3 cellular contexts compared by ENCODE assay signal in the genomic region with DNA sequence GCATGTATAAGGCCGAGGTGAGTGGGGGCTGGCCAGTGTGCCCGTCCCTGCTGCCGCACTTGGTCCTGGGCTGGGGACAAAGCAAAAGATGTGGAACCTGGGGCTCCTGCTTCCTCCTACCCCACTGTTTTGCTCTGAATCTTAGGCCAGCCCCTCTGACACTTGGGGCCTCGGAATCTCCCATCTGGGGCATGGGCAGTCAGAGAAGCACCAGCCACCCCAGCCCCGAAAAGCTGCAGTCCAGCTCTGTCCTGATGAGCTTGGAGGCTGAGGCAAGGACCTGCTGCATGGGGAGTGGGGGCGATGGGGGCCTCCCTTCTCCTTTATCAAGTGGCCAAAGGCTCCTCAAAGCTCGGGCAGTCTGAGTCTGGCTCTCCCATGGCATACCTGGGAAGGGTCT.
A peak's percentile ranks its signal among the peaks of the same experiment; 100 is the strongest.
TF ChIP-seq lines count a peak whose summit lies in the region.

No MANE protein-coding gene starts in this region.

TF ChIP-seq in A549, 52 proteins besides CTCF, POLR2A, EP300 and RAD21:
- TF ChIP-seq, protein P1, sequence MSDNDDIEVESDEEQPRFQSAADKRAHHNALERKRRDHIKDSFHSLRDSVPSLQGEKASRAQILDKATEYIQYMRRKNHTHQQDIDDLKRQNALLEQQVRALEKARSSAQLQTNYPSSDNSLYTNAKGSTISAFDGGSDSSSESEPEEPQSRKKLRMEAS (IDR thresholded peaks at IDR 0.05), result 0 out of 2 replicates have a peak, but pooled peaks have one; percentile 1
- TF ChIP-seq ZNF302 (CRISPR knock-in tag; IDR thresholded peaks at IDR 0.05), result no peak
TF ChIP-seq in A549: peak in this region for 1.

TF ChIP-seq in endothelial cell of umbilical vein, 7 proteins besides CTCF, POLR2A, EP300 and RAD21:
- TF ChIP-seq FOS (IDR thresholded peaks at IDR 0.05; ENCODE audit: borderline replicate concordance, insufficient read depth, low read length), result no peak
- TF ChIP-seq, protein P1 (IDR thresholded peaks at IDR 0.05; ENCODE audit: insufficient read depth, insufficient read length), result no peak
- no peak for TF ChIP-seq MYC (IDR thresholded peaks at IDR 0.05; ENCODE audit: low read depth, low read length)
- no peak for TF ChIP-seq GATA2 (IDR thresholded peaks at IDR 0.05; ENCODE audit: insufficient read depth, insufficient read length, low read depth, low read length)
- TF ChIP-seq POLR2AphosphoS5 (IDR thresholded peaks at IDR 0.05; ENCODE audit: insufficient read depth, low read depth, low read length), result peak; percentile 22
- TF ChIP-seq JUN (IDR thresholded peaks at IDR 0.05; ENCODE audit: borderline replicate concordance, insufficient read depth, insufficient read length, low read depth), result no peak
- TF ChIP-seq EZH2 (IDR thresholded peaks at IDR 0.05; ENCODE audit: borderline replicate concordance, low read depth, low read length, severe bottlenecking), result no peak

TF ChIP-seq in neural cell, 6 proteins besides CTCF, POLR2A, EP300 and RAD21:
- TF ChIP-seq SMC3 (conservative IDR thresholded peaks at IDR 0.05; ENCODE audit: poor library complexity) (no peak), POLR2AphosphoS5 (IDR thresholded peaks at IDR 0.05) (no peak), TAF1 (IDR thresholded peaks at IDR 0.05; ENCODE audit: low read depth) (no peak), EZH2 (IDR thresholded peaks at IDR 0.05; ENCODE audit: borderline replicate concordance, insufficient read depth, low read length, poor library complexity, severe bottlenecking) (no peak), MXI1 (conservative IDR thresholded peaks at IDR 0.05; ENCODE audit: poor library complexity, severe bottlenecking) (no peak)
- TF ChIP-seq, protein P2, sequence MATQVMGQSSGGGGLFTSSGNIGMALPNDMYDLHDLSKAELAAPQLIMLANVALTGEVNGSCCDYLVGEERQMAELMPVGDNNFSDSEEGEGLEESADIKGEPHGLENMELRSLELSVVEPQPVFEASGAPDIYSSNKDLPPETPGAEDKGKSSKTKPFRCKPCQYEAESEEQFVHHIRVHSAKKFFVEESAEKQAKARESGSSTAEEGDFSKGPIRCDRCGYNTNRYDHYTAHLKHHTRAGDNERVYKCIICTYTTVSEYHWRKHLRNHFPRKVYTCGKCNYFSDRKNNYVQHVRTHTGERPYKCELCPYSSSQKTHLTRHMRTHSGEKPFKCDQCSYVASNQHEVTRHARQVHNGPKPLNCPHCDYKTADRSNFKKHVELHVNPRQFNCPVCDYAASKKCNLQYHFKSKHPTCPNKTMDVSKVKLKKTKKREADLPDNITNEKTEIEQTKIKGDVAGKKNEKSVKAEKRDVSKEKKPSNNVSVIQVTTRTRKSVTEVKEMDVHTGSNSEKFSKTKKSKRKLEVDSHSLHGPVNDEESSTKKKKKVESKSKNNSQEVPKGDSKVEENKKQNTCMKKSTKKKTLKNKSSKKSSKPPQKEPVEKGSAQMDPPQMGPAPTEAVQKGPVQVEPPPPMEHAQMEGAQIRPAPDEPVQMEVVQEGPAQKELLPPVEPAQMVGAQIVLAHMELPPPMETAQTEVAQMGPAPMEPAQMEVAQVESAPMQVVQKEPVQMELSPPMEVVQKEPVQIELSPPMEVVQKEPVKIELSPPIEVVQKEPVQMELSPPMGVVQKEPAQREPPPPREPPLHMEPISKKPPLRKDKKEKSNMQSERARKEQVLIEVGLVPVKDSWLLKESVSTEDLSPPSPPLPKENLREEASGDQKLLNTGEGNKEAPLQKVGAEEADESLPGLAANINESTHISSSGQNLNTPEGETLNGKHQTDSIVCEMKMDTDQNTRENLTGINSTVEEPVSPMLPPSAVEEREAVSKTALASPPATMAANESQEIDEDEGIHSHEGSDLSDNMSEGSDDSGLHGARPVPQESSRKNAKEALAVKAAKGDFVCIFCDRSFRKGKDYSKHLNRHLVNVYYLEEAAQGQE (IDR thresholded peaks at IDR 0.05; ENCODE audit: borderline replicate concordance), result no peak
